Comparison of ENCODE assay signal across 23 cellular contexts in genomic region chr10:86295791-86296190, GRCh38.
DNase-seq lines count a peak whose midpoint lies in the region; ATAC-seq, FAIRE-seq and TF ChIP-seq lines count a peak whose summit lies in the region.
"Had no signal": no experiment of that assay in that cellular context is flagged by ENCODE, and none has a peak within 500 bp of the region (broad histone marks: within the 10 kb centered on the region; RNA-seq: fewer than 3 reads in every experiment).

No MANE protein-coding gene starts in this region.

- H2AFZ ChIP-seq in H1 (ENCODE audit: low read length), result no peak overlapping the region
- H2AFZ ChIP-seq: GM23248 had no signal

- peaks cover 3% of the 10 kb centered on the region; the same call in 1 of the 2 replicates for H3K23me2 ChIP-seq in H1 (ENCODE audit: low read depth, low read length)

- no peak for TF ChIP-seq CTCF in right atrium auricular region (IDR thresholded peaks at IDR 0.05)
- no peak for TF ChIP-seq CTCF in H1 (IDR thresholded peaks at IDR 0.05; ENCODE audit: control extremely low read depth in 1 of 3, insufficient read depth in 1 of 3, low read depth in 1 of 3, low read length in 3 of 3)

- H3K79me2 ChIP-seq in H1 (ENCODE audit: control insufficient read depth in 1 of 2, insufficient read depth in 2 of 2, low read length in 2 of 2), result no peaks in the 10 kb centered on the region

- no peak for TF ChIP-seq POLR2A in H1 (IDR thresholded peaks at IDR 0.05; ENCODE audit: control extremely low read depth in 1 of 2, low read depth in 2 of 2, low read length in 2 of 2)

- no peak overlapping the region for H3K4me3 ChIP-seq in right atrium auricular region
- no peak overlapping the region for H3K4me3 ChIP-seq in right cardiac atrium (ENCODE audit: low read length)
- H3K4me3 ChIP-seq in H1 (ENCODE audit: extremely low read depth in 1 of 4, insufficient read depth in 2 of 4, low read depth in 3 of 4, low read length in 4 of 4), result no peak overlapping the region
- H3K4me3 ChIP-seq: BLaER1, GM12878, GM23248 had no signal

- ATAC-seq in right cardiac atrium (no peak), HG03095 (IDR thresholded peaks at IDR 0.05; ENCODE audit: unreplicated experiment) (no peak)
- ATAC-seq: GM12878, HCT116 had no signal

- H4K8ac ChIP-seq in H1 (ENCODE audit: extremely low read depth, insufficient read depth, low read length), result no peak overlapping the region

- no peak overlapping the region for H3K23ac ChIP-seq in H1 (ENCODE audit: insufficient read length)

- H3K4me2 ChIP-seq in H1 (ENCODE audit: insufficient read depth in 1 of 2, low read depth in 2 of 2, low read length in 2 of 2), result no peak overlapping the region
- H3K4me2 ChIP-seq: BLaER1, KMS-11 had no signal

- intact Hi-C loops in right cardiac atrium (cut with DNase I) (no loop called here), posterior vena cava (cut with DNase I) (no loop called here)

- no peak overlapping the region for H2BK12ac ChIP-seq in H1 (ENCODE audit: low read depth, low read length)

- H3K56ac ChIP-seq in H1 (replicated peaks; ENCODE audit: insufficient read length, low read depth, low read length), result no peak overlapping the region

- no peak overlapping the region for H2BK5ac ChIP-seq in H1 (ENCODE audit: low read depth, low read length)

- no peak overlapping the region for H3K27ac ChIP-seq in right atrium auricular region
- H3K27ac ChIP-seq in right cardiac atrium (ENCODE audit: low read length), result no peak overlapping the region
- H3K27ac ChIP-seq in H1 (ENCODE audit: low read depth, low read length), result no peak overlapping the region
- H3K27ac ChIP-seq: BLaER1, GM23248, KMS-11 had no signal

- H3K9me3 ChIP-seq in right atrium auricular region (no peaks in the 10 kb centered on the region), right cardiac atrium (ENCODE audit: control insufficient read depth, low read length) (no peaks in the 10 kb centered on the region), H1 (ENCODE audit: insufficient read depth in 2 of 2, low read depth in 1 of 2, low read length in 1 of 2) (no peaks in the 10 kb centered on the region)
- H3K9me3 ChIP-seq: BLaER1 had no signal

- peak; percentile 43 for DNase-seq in right atrium auricular region (ENCODE audit: low spot score)
- no peak for DNase-seq in right cardiac atrium
- DNase-seq in H1 (ENCODE audit: low read depth in 1 of 2, low spot score in 2 of 2), result peak in 1 of 2 experiments; percentile 28
- DNase-seq in posterior vena cava (ENCODE audit: low spot score), result peak; percentile 62
- DNase-seq in dedifferentiated amniotic fluid mesenchymal stem cell (ENCODE audit: extremely low spot score), result no peak
- no peak for DNase-seq in COR-L47 (lab: John Stamatoyannopoulos, UW)
- DNase-seq in NCI-H128 (lab: John Stamatoyannopoulos, UW; ENCODE audit: unreplicated experiment), result no peak
- DNase-seq: Calu3; CD4-positive, alpha-beta memory T cell; GM23248; NCI-H1417 treated with DMSO at 0.1 percent for 48 hours; NCI-H187 treated with DMSO at 0.1 percent for 48 hours; NCI-H2227 treated with DMSO at 0.1 percent for 48 hours; NCI-H510A treated with DMSO at 0.1 percent for 48 hours; NCI-H82; OCI-M1; SHP77 had no signal

- H3K4me1 ChIP-seq in right atrium auricular region, result no peaks in the 10 kb centered on the region
- H3K4me1 ChIP-seq in right cardiac atrium (ENCODE audit: control insufficient read depth, insufficient read depth, low read length), result no peaks in the 10 kb centered on the region
- peaks cover 0 to 24% (median 15%) of the 10 kb centered on the region in 4 experiments; a peak in 6 of 7 replicates for H3K4me1 ChIP-seq in H1 (replicated peaks in 1 of 4; ENCODE audit: control insufficient read depth in 3 of 4, insufficient read depth in 4 of 4, low read length in 3 of 4)

- 81% methylated on average over 3 of the region's 3 CpGs for WGBS in right cardiac atrium
- WGBS in H1 (ENCODE audit: extremely low coverage in 1 of 2, insufficient coverage in 1 of 2, insufficient read length in 1 of 2, insufficient replicate concordance in 2 of 2, low coverage in 1 of 2, low lambda C conversion rate in 2 of 2, missing lambda C conversion rate in 1 of 2), 2 experiments, result 88% methylated on average over 3 of the region's 3 CpGs; no CpG with 5 or more reads in 1 of the 2 experiments

- H4K91ac ChIP-seq in H1 (replicated peaks; ENCODE audit: insufficient read length, low read length), result no peak overlapping the region

- no peak for TF ChIP-seq RAD21 in H1 (IDR thresholded peaks at IDR 0.05 in 1 of 2, conservative IDR thresholded peaks at IDR 0.05 in 1 of 2; ENCODE audit: low read depth in 2 of 2, low read length in 2 of 2)

- no peak overlapping the region for H2BK120ac ChIP-seq in H1 (replicated peaks; ENCODE audit: low read depth, low read length)

- no peaks in the 10 kb centered on the region for H3K79me1 ChIP-seq in H1 (ENCODE audit: low read depth, low read length)

- no peak overlapping the region for H4K5ac ChIP-seq in H1 (ENCODE audit: insufficient read length, low read depth, low read length)

- H2AK5ac ChIP-seq in H1 (ENCODE audit: low read depth, low read length), result no peak overlapping the region

- H3K27me3 ChIP-seq in right atrium auricular region, result no peaks in the 10 kb centered on the region
- no peaks in the 10 kb centered on the region for H3K27me3 ChIP-seq in right cardiac atrium (ENCODE audit: control insufficient read depth, insufficient read depth)
- H3K27me3 ChIP-seq in H1 (replicated peaks in 1 of 4; ENCODE audit: control insufficient read depth in 3 of 4, extremely low read depth in 1 of 4, insufficient read depth in 3 of 4, low read length in 3 of 4), result peaks cover 0 to 4% (median 2%) of the 10 kb centered on the region in 4 experiments; a peak in 3 of 7 replicates
- H3K27me3 ChIP-seq: BLaER1 had no signal

- H2BK20ac ChIP-seq in H1 (ENCODE audit: low read length), result 0 out of 2 replicates have a peak overlapping the region, but pooled peaks have one; percentile 61

- TF ChIP-seq EP300 in H1 (IDR thresholded peaks at IDR 0.05; ENCODE audit: borderline replicate concordance in 1 of 2, low read depth in 2 of 2, low read length in 2 of 2), result no peak

- FAIRE-seq in H1 (lab: Jason Lieb, UNC), result no peak
- FAIRE-seq: GM12878, GM19239 had no signal

- no peak overlapping the region for H3K18ac ChIP-seq in H1 (ENCODE audit: extremely low read depth, low read length)

- POLR2A ChIA-PET in H1 (lab: Charles Lee; ENCODE audit: partially characterized antibody), result no interaction called here

- H3K9ac ChIP-seq in H1 (replicated peaks in 1 of 4; ENCODE audit: extremely low read depth in 1 of 4, low read depth in 3 of 4, low read length in 3 of 4), result no peak overlapping the region
- H3K9ac ChIP-seq: BLaER1, GM23248, KMS-11 had no signal

- no peak overlapping the region for H3K4ac ChIP-seq in H1 (replicated peaks; ENCODE audit: insufficient read length, low read depth, low read length)

- H2BK15ac ChIP-seq in H1 (ENCODE audit: low read length), result peak overlapping the region; percentile 4; the same call in 1 of the 2 replicates

- H3K36me3 ChIP-seq in right atrium auricular region, result no peaks in the 10 kb centered on the region
- no peaks in the 10 kb centered on the region for H3K36me3 ChIP-seq in H1 (ENCODE audit: control insufficient read depth in 2 of 4, insufficient read depth in 4 of 4, low read length in 3 of 4)
- H3K36me3 ChIP-seq: BLaER1 had no signal

- H4K20me1 ChIP-seq in H1 (replicated peaks in 1 of 2; ENCODE audit: control insufficient read depth in 1 of 2, insufficient read depth in 2 of 2, low read length in 2 of 2), result no peaks in the 10 kb centered on the region
- H4K20me1 ChIP-seq: BLaER1 had no signal

- CTCF ChIA-PET in H1 (lab: Charles Lee; ENCODE audit: partially characterized antibody), result interaction anchor here (1.5 to 10.5 kb wide), 3 partner anchors 35 to 67 kb away, joined by 3 to 137 read pairs (median 30); no protein-coding TSS in a partner anchor

- no peak overlapping the region for H3K14ac ChIP-seq in H1 (ENCODE audit: insufficient read length)

TF ChIP-seq in H1, 55 proteins besides CTCF, POLR2A, EP300 and RAD21:
- no peak for TF ChIP-seq MAX (IDR thresholded peaks at IDR 0.05)
- no peak for TF ChIP-seq RNF2 (IDR thresholded peaks at IDR 0.05; ENCODE audit: borderline replicate concordance, low read depth, low read length, missing control alignments, poor library complexity, severe bottlenecking)
- TF ChIP-seq POU5F1 (IDR thresholded peaks at IDR 0.05; ENCODE audit: low read depth, low read length), result no peak
- TF ChIP-seq RXRA (IDR thresholded peaks at IDR 0.05; ENCODE audit: insufficient read depth, low read depth, low read length), result no peak
- TF ChIP-seq KDM4A (IDR thresholded peaks at IDR 0.05; ENCODE audit: low read depth, low read length, severe bottlenecking), result no peak
- no peak for TF ChIP-seq FOSL1 (IDR thresholded peaks at IDR 0.05; ENCODE audit: insufficient read depth, low read depth, low read length)
- TF ChIP-seq HDAC6 (IDR thresholded peaks at IDR 0.05; ENCODE audit: low read depth, low read length), result no peak
- no peak for TF ChIP-seq CBX8 (IDR thresholded peaks at IDR 0.05; ENCODE audit: borderline replicate concordance, low read depth, low read length)
- TF ChIP-seq PHF8 (conservative IDR thresholded peaks at IDR 0.05; ENCODE audit: low read depth, low read length), result no peak
- TF ChIP-seq YY1 (IDR thresholded peaks at IDR 0.05; ENCODE audit: low read depth, low read length), result no peak
- TF ChIP-seq GABPA (IDR thresholded peaks at IDR 0.05; ENCODE audit: borderline replicate concordance, insufficient read depth, low read length), result no peak
- TF ChIP-seq TCF12 (IDR thresholded peaks at IDR 0.05; ENCODE audit: low read depth, low read length), result no peak
- no peak for TF ChIP-seq CREB1 (IDR thresholded peaks at IDR 0.05)
- no peak for TF ChIP-seq EZH2 (IDR thresholded peaks at IDR 0.05; ENCODE audit: low read depth, low read length, severe bottlenecking)
- no peak for TF ChIP-seq POLR2AphosphoS5 (IDR thresholded peaks at IDR 0.05; ENCODE audit: low read depth, low read length)
- TF ChIP-seq SIN3A (conservative IDR thresholded peaks at IDR 0.05 in 1 of 2, IDR thresholded peaks at IDR 0.05 in 1 of 2; ENCODE audit: low read depth in 1 of 2, low read length in 2 of 2), result no peak
- TF ChIP-seq TAF7 (optimal IDR thresholded peaks at IDR 0.05; ENCODE audit: borderline replicate concordance, low read depth, low read length), result no peak
- TF ChIP-seq CEBPB (IDR thresholded peaks at IDR 0.05; ENCODE audit: low read depth, low read length), result no peak
TF ChIP-seq in H1: peak in this region for 0.

Comparison
In these comparisons a context has a peak if more than half of its experiments do, and no peak if none do; other contexts are left out.
1. DNase-seq: peak in right atrium auricular region (single experiment) and posterior vena cava (single experiment); none in right cardiac atrium (0 of 3), dedifferentiated amniotic fluid mesenchymal stem cell (single experiment), COR-L47 (single experiment) and NCI-H128 (single experiment).